9 cellular contexts compared by ENCODE assay signal in genomic region chr1:54408701-54409066, GRCh38. TPM values are rescaled to one million over a fixed set of nuclear protein-coding genes. Genes with fewer than 3 reads are reported as not detected.
DNase-seq lines count a peak whose midpoint lies in the region; ATAC-seq, FAIRE-seq and TF ChIP-seq lines count a peak whose summit lies in the region.
"Had no signal": no experiment of that assay in that cellular context is flagged by ENCODE, and none has a peak within 500 bp of the region (broad histone marks: within the 10 kb centered on the region; RNA-seq: fewer than 3 reads in every experiment).

No MANE protein-coding gene starts in this region.

- ATAC-seq in HG02884 (IDR thresholded peaks at IDR 0.05; ENCODE audit: unreplicated experiment) (no peak), GM18502 (IDR thresholded peaks at IDR 0.05; ENCODE audit: poor library complexity, unreplicated experiment) (no peak)

- H3K4me3 ChIP-seq in HUES48 (ENCODE audit: low read depth, low read length): no peak overlapping the region
- peak overlapping the region in 1 of 2 donors; percentile 8 for H3K4me3 ChIP-seq in kidney (ENCODE audit: low read length in 2 of 2)
- no peak overlapping the region for H3K4me3 ChIP-seq in stomach

- no peak for TF ChIP-seq POLR2A in stomach (IDR thresholded peaks at IDR 0.05)

- no peak for FAIRE-seq in kidney (lab: Jason Lieb, UNC)

- CTCF ChIA-PET in activated CD4-positive, alpha-beta memory T cell treated with anti-CD3 and anti-CD28 coated beads, Interleukin-2, amount 10 ng/mL, durations not matched to agents 7 days and 5 days (lab: Charles Lee): interaction anchor here (0.6 kb wide), 2 partner anchors 80 to 81 kb away, joined by 3 read pairs; no protein-coding TSS in a partner anchor

- POLR2A ChIA-PET in activated CD4-positive, alpha-beta memory T cell treated with anti-CD3 and anti-CD28 coated beads, Interleukin-2, amount 10 ng/mL, durations not matched to agents 7 days and 5 days (lab: Charles Lee): interaction anchor here (0.6 kb wide), 1 partner anchor 81 kb away, joined by 3 read pairs; no protein-coding TSS in a partner anchor

- peaks cover 34% of the 10 kb centered on the region for H3K4me1 ChIP-seq in HUES48 (ENCODE audit: control insufficient read depth, insufficient read depth, low read length)
- peaks cover 14 to 28% of the 10 kb centered on the region in 2 donors for H3K4me1 ChIP-seq in kidney (ENCODE audit: control insufficient read depth in 1 of 2, insufficient read depth in 1 of 2, low read depth in 1 of 2, low read length in 2 of 2)
- peaks cover 30 to 55% (median 48%) of the 10 kb centered on the region in 4 donors for H3K4me1 ChIP-seq in stomach

- H3K9me3 Mint-ChIP-seq in activated CD4-positive, alpha-beta memory T cell treated with anti-CD3 and anti-CD28 coated beads, Interleukin-2, amount 10 ng/mL, durations not matched to agents 7 days and 5 days: no peaks in the 10 kb centered on the region

- H3K27ac Mint-ChIP-seq in activated CD4-positive, alpha-beta memory T cell treated with anti-CD3 and anti-CD28 coated beads, Interleukin-2, amount 10 ng/mL, durations not matched to agents 7 days and 5 days: peak overlapping the region; percentile 95

- H3K27me3 Mint-ChIP-seq in activated CD4-positive, alpha-beta memory T cell treated with anti-CD3 and anti-CD28 coated beads, Interleukin-2, amount 10 ng/mL, durations not matched to agents 7 days and 5 days: no peaks in the 10 kb centered on the region

- peaks cover 59% of the 10 kb centered on the region for H3K4me1 Mint-ChIP-seq in activated CD4-positive, alpha-beta memory T cell treated with anti-CD3 and anti-CD28 coated beads, Interleukin-2, amount 10 ng/mL, durations not matched to agents 7 days and 5 days

- 23 to 56% (median 52%) methylated on average over 2 of the region's 2 CpGs for WGBS in stomach, 5 donors

- TF ChIP-seq EP300 in stomach (IDR thresholded peaks at IDR 0.05): no peak

- no peak overlapping the region for H3K9ac ChIP-seq in HUES48 (ENCODE audit: low read depth, low read length)
- no peak overlapping the region for H3K9ac ChIP-seq in kidney (ENCODE audit: low read length in 2 of 2)

- no peaks in the 10 kb centered on the region for H3K9me3 ChIP-seq in HUES48 (ENCODE audit: control insufficient read depth, insufficient read depth, low read length)
- H3K9me3 ChIP-seq in kidney (ENCODE audit: control insufficient read depth in 1 of 2, low read length in 2 of 2): no peaks in the 10 kb centered on the region
- H3K9me3 ChIP-seq in stomach: no peaks in the 10 kb centered on the region

- H3K27ac ChIP-seq in HUES48 (ENCODE audit: low read depth, low read length) (peak overlapping the region; percentile 99), kidney (ENCODE audit: low read depth in 2 of 2, low read length in 2 of 2) (peak overlapping the region; percentile 43 to 78), stomach (peak overlapping the region; percentile 44 to 97 (median 95))

- peaks cover 11% of the 10 kb centered on the region for H3K36me3 Mint-ChIP-seq in activated CD4-positive, alpha-beta memory T cell treated with anti-CD3 and anti-CD28 coated beads, Interleukin-2, amount 10 ng/mL, durations not matched to agents 7 days and 5 days (ENCODE audit: low read depth)

- H3K4me3 Mint-ChIP-seq in activated CD4-positive, alpha-beta memory T cell treated with anti-CD3 and anti-CD28 coated beads, Interleukin-2, amount 10 ng/mL, durations not matched to agents 7 days and 5 days: no peak overlapping the region

- DNase-seq in activated CD4-positive, alpha-beta memory T cell treated with anti-CD3 and anti-CD28 coated beads, Interleukin-2, amount 10 ng/mL, durations not matched to agents 7 days and 5 days: no peak
- no peak for DNase-seq in kidney
- no peak for DNase-seq in stomach
- no peak for DNase-seq in SHP77 (lab: John Stamatoyannopoulos, UW)
- DNase-seq: NCI-H1105, T-helper 9 cell had no signal

- H3K27me3 ChIP-seq in HUES48 (ENCODE audit: control insufficient read depth, insufficient read depth, low read length): no peaks in the 10 kb centered on the region
- H3K27me3 ChIP-seq in stomach: no peaks in the 10 kb centered on the region

- intact Hi-C loops in kidney (cut with DNase I): loop anchor here (5.0 to 10.0 kb wide), 2 partner anchors 79 to 144 kb away; no protein-coding TSS in a partner anchor
- intact Hi-C loops in stomach (cut with DNase I; ENCODE audit: low total_unique reads): loop anchor here (10.0 kb wide), 2 partner anchors 144 to 194 kb away; no protein-coding TSS in a partner anchor

- H3K36me3 ChIP-seq in HUES48 (ENCODE audit: control insufficient read depth, insufficient read depth, low read length): no peaks in the 10 kb centered on the region
- H3K36me3 ChIP-seq in kidney (ENCODE audit: control insufficient read depth in 1 of 2, insufficient read depth in 2 of 2, low read length in 2 of 2): no peaks in the 10 kb centered on the region
- no peaks in the 10 kb centered on the region for H3K36me3 ChIP-seq in stomach

- TF ChIP-seq CTCF in kidney (IDR thresholded peaks at IDR 0.05; ENCODE audit: borderline replicate concordance, extremely low read depth, insufficient read depth) (no peak), stomach (IDR thresholded peaks at IDR 0.05) (no peak)

RNA-seq across cellular contexts. Expression of gene SSBP3, which starts 2.5 kb away (rescaled TPM):
- 10 to 100 TPM; 90.0 TPM for total RNA-seq in activated CD4-positive, alpha-beta memory T cell treated with anti-CD3 and anti-CD28 coated beads, Interleukin-2, amount 10 ng/mL, durations not matched to agents 7 days and 5 days
- total RNA-seq in kidney (49.6 TPM), stomach (10 to 100 TPM in 3 of 5 donors, 1 to 10 TPM in 2; 4.3 to 77.6 (median 20.0) TPM)
- polyA plus RNA-seq in kidney (ENCODE audit: insufficient read depth, low read depth, low replicate concordance) (33.3 TPM), stomach (100 to 1,000 TPM in 1 of 3 donors, 10 to 100 TPM in 2; 37.0 to 100 (median 59.5) TPM)
